8 cellular contexts compared by ENCODE assay signal in genomic region chr17:1562178-1562643, GRCh38. TPM values are rescaled to one million over a fixed set of nuclear protein-coding genes. Genes with fewer than 3 reads are reported as not detected.
A peak's percentile ranks its signal among the peaks of the same experiment; 100 is the strongest.
DNase-seq lines count a peak whose midpoint lies in the region; ATAC-seq and TF ChIP-seq lines count a peak whose summit lies in the region.

No MANE protein-coding gene starts in this region.

- H3K9me3 Mint-ChIP-seq in activated T-cell treated with anti-CD3 and anti-CD28 coated beads, Interleukin-2, amount 50 U/mL, for 4 hours = no peaks in the 10 kb centered on the region

- TF ChIP-seq POLR2A in esophagus squamous epithelium (IDR thresholded peaks at IDR 0.05) = no peak

- DNase-seq in activated T-cell treated with anti-CD3 and anti-CD28 coated beads, Interleukin-2, amount 50 U/mL, for 4 hours = peak; percentile 8
- DNase-seq in activated T-cell treated with anti-CD3 and anti-CD28 coated beads for 4 hours = no peak
- DNase-seq in SJSA1 (ENCODE audit: low read depth in 1 of 2, low spot score in 2 of 2) = peak in 1 of 2 experiments; percentile 61
- DNase-seq in esophagus squamous epithelium (lab: John Stamatoyannopoulos, UW) = no peak
- no peak for DNase-seq in omental fat pad (ENCODE audit: low spot score)
- DNase-seq in NAMALWA (ENCODE audit: low spot score) = no peak
- DNase-seq in DMS114 treated with DMSO at 0.1 percent for 48 hours (lab: John Stamatoyannopoulos, UW; ENCODE audit: unreplicated experiment) = no peak

- H3K27me3 ChIP-seq in SJSA1 (replicated peaks) = no peaks in the 10 kb centered on the region
- H3K27me3 ChIP-seq in esophagus squamous epithelium = no peaks in the 10 kb centered on the region

- H3K36me3 ChIP-seq in SJSA1 (peaks cover 15% of the 10 kb centered on the region; the same call in 1 of the 2 replicates), esophagus squamous epithelium (peaks cover 0 to 4% (median 0%) of the 10 kb centered on the region in 3 donors)

- peak; percentile 47 to 49 for ATAC-seq in activated T-cell treated with anti-CD3 and anti-CD28 coated beads, Interleukin-2, amount 50 U/mL, for 4 hours
- ATAC-seq in HG02885 (IDR thresholded peaks at IDR 0.05; ENCODE audit: poor library complexity, unreplicated experiment) = peak; percentile 36
- ATAC-seq in omental fat pad (ENCODE audit: low FRiP score) = peak; percentile 40

- 0% methylated on average over 1 of the region's 61 CpGs; no CpG with 5 or more reads in 1 of the 2 donors for whole genome bisulfite sequencing in esophagus squamous epithelium, 2 donors

- intact Hi-C loops in esophagus squamous epithelium (cut with DNase I) = no loop called here

- H3K4me1 Mint-ChIP-seq in activated T-cell treated with anti-CD3 and anti-CD28 coated beads, Interleukin-2, amount 50 U/mL, for 4 hours (ENCODE audit: low read depth) = peaks cover 37% of the 10 kb centered on the region

- H3K27ac ChIP-seq in SJSA1 (peak overlapping the region; percentile 53), esophagus squamous epithelium (peak overlapping the region; percentile 86 to 99 (median 98))

- no peaks in the 10 kb centered on the region for H3K27me3 Mint-ChIP-seq in activated T-cell treated with anti-CD3 and anti-CD28 coated beads, Interleukin-2, amount 50 U/mL, for 4 hours (ENCODE audit: low read depth)

- H3K4me1 ChIP-seq in SJSA1 (replicated peaks) (peaks cover 14% of the 10 kb centered on the region), esophagus squamous epithelium (peaks cover 28 to 54% (median 47%) of the 10 kb centered on the region in 3 donors)

- H3K4me3 Mint-ChIP-seq in activated T-cell treated with anti-CD3 and anti-CD28 coated beads, Interleukin-2, amount 50 U/mL, for 4 hours = peak overlapping the region; percentile 85

- H3K36me3 Mint-ChIP-seq in activated T-cell treated with anti-CD3 and anti-CD28 coated beads, Interleukin-2, amount 50 U/mL, for 4 hours (ENCODE audit: insufficient read depth) = peaks cover 2% of the 10 kb centered on the region

- H3K4me3 ChIP-seq in SJSA1 (peak overlapping the region; percentile 94), esophagus squamous epithelium (peak overlapping the region; percentile 76 to 99 (median 89))

- H3K9me3 ChIP-seq in SJSA1 (replicated peaks) = no peaks in the 10 kb centered on the region
- no peaks in the 10 kb centered on the region for H3K9me3 ChIP-seq in esophagus squamous epithelium

- TF ChIP-seq CTCF in esophagus squamous epithelium (IDR thresholded peaks at IDR 0.05) (no peak), omental fat pad (IDR thresholded peaks at IDR 0.05) (no peak)

RNA-seq across cellular contexts. Expression of gene PITPNA, which starts 0.4 kb away (rescaled TPM):
- total RNA-seq in activated T-cell treated with anti-CD3 and anti-CD28 coated beads, Interleukin-2, amount 50 U/mL, for 4 hours = 100 to 1,000 TPM in 1 of 3 donors, 10 to 100 TPM in 2; 95.4 to 103 (median 97.4) TPM
- total RNA-seq in SJSA1 (2014; rRNA removed; shearing (Covaris generic)) = 15.7 and 37.8 TPM in 2 replicates
- total RNA-seq in esophagus squamous epithelium (10 to 100 TPM; 40.2 to 81.9 (median 46.6) TPM), omental fat pad (10 to 100 TPM; 27.6 to 49.7 (median 33.7) TPM)

RNA-seq across cellular contexts. Expression of gene INPP5K, which starts 45.8 kb away (rescaled TPM):
- total RNA-seq in activated T-cell treated with anti-CD3 and anti-CD28 coated beads, Interleukin-2, amount 50 U/mL, for 4 hours = 10 to 100 TPM; 21.6 to 30.0 (median 22.8) TPM
- 18.1 and 34.4 TPM in 2 replicates for total RNA-seq in SJSA1 (2014; rRNA removed; shearing (Covaris generic))
- total RNA-seq in esophagus squamous epithelium (10 to 100 TPM; 18.4 to 44.3 (median 35.0) TPM), omental fat pad (100 to 1,000 TPM; 103 to 279 (median 153) TPM)
